ENCODE assay signal across 9 cellular contexts in genomic region chr2:64876137-64876647, GRCh38.
A peak's percentile ranks its signal among the peaks of the same experiment; 100 is the strongest.
DNase-seq lines count a peak whose midpoint lies in the region; ATAC-seq and TF ChIP-seq lines count a peak whose summit lies in the region.
"Had no signal": no experiment of that assay in that cellular context is flagged by ENCODE, and none has a peak within 500 bp of the region (broad histone marks: within the 10 kb centered on the region; RNA-seq: fewer than 3 reads in every experiment).

No MANE protein-coding gene starts in this region.

- no peak for TF ChIP-seq POLR2A in spleen (IDR thresholded peaks at IDR 0.05)

- H3K9me3 Mint-ChIP-seq in progenitor cell of endocrine pancreas (ENCODE audit: low read depth) = no peaks in the 10 kb centered on the region

- no peak overlapping the region for H2AFZ ChIP-seq in OCI-LY7 (ENCODE audit: low read length)

- no peaks in the 10 kb centered on the region for H3K27me3 ChIP-seq in RWPE2 (ENCODE audit: insufficient read depth, poor library complexity, severe bottlenecking)
- no peaks in the 10 kb centered on the region for H3K27me3 ChIP-seq in spleen (replicated peaks in 1 of 7)

- peaks cover 7% of the 10 kb centered on the region for H3K4me1 Mint-ChIP-seq in progenitor cell of endocrine pancreas (ENCODE audit: low read depth)

- no peak overlapping the region for H3K4me2 ChIP-seq in OCI-LY7 (ENCODE audit: low read length)

- H4K20me1 ChIP-seq in OCI-LY7 (ENCODE audit: insufficient read depth, low read length) = no peaks in the 10 kb centered on the region

- WGBS in spleen, 5 donors = 50 to 78% (median 66%) methylated on average over 3 of the region's 3 CpGs

- H3K4me3 ChIP-seq in RWPE2 (ENCODE audit: severe bottlenecking) (no peak overlapping the region), fibroblast of villous mesenchyme (ENCODE audit: low read depth, low read length) (no peak overlapping the region), spleen (no peak overlapping the region), OCI-LY7 (ENCODE audit: low read depth, low read length, poor library complexity, severe bottlenecking) (no peak overlapping the region)

- BruUV-seq in OCI-LY7 (replicated peaks; lab: Mats Ljungman, UMichigan) = no TSS peak

- intact Hi-C loops in spleen (cut with DNase I; ENCODE audit: low total_unique reads) = no loop called here
- intact Hi-C loops in OCI-LY7 (cut with micrococcal nuclease; ENCODE audit: unreplicated experiment) = no loop called here

- no peaks in the 10 kb centered on the region for H3K79me2 ChIP-seq in OCI-LY7 (ENCODE audit: insufficient read depth, low read depth, low read length)

- H3K9me3 ChIP-seq in RWPE2 (ENCODE audit: severe bottlenecking) (no peaks in the 10 kb centered on the region), spleen (no peaks in the 10 kb centered on the region), OCI-LY7 (ENCODE audit: low read length) (no peaks in the 10 kb centered on the region)

- peak overlapping the region; percentile 17 for H3K27ac Mint-ChIP-seq in progenitor cell of endocrine pancreas

- TF ChIP-seq CTCF in RWPE2 (IDR thresholded peaks at IDR 0.05; ENCODE audit: poor library complexity, severe bottlenecking) (no peak), fibroblast of villous mesenchyme (IDR thresholded peaks at IDR 0.05; ENCODE audit: insufficient read depth, low read depth, low read length) (no peak), progenitor cell of endocrine pancreas (IDR thresholded peaks at IDR 0.05; ENCODE audit: unreplicated experiment) (no peak), spleen (IDR thresholded peaks at IDR 0.05 in 8 of 11, conservative IDR thresholded peaks at IDR 0.05 in 3 of 11) (no peak), OCI-LY7 (conservative IDR thresholded peaks at IDR 0.05; ENCODE audit: low read length) (no peak)

- ATAC-seq in RWPE2 (ENCODE audit: low read depth) = peak; percentile 97
- ATAC-seq in stimulated activated naive CD8-positive, alpha-beta T cell treated with anti-CD3 and anti-CD28 coated beads, Interleukin-15, Interleukin-2, amounts not matched to agents 100 U/mL and 50 U/mL, for 24 hours = no peak

- no peaks in the 10 kb centered on the region for H3K9me2 ChIP-seq in OCI-LY7 (ENCODE audit: insufficient read depth, low read length)

- H3K27me3 Mint-ChIP-seq in progenitor cell of endocrine pancreas = peaks cover 3% of the 10 kb centered on the region

- H3K36me3 Mint-ChIP-seq in progenitor cell of endocrine pancreas (ENCODE audit: insufficient read depth) = no peaks in the 10 kb centered on the region

- DNase-seq in H4 (ENCODE audit: low spot score) (peak; percentile 84), RWPE2 (ENCODE audit: low spot score) (peak; percentile 78), fibroblast of villous mesenchyme (ENCODE audit: low read depth) (peak; percentile 71), progenitor cell of endocrine pancreas (ENCODE audit: low spot score, unreplicated experiment) (no peak), spleen (no peak), OCI-LY7 (ENCODE audit: low spot score) (no peak), ureter (ENCODE audit: low spot score) (no peak)
- no peak for DNase-seq in stimulated activated naive CD8-positive, alpha-beta T cell treated with anti-CD3 and anti-CD28 coated beads, Interleukin-15, Interleukin-2, amounts not matched to agents 100 U/mL and 50 U/mL, for 24 hours
- DNase-seq: NCI-H2081 treated with DMSO at 0.1 percent for 48 hours had no signal

- CTCF ChIA-PET in OCI-LY7 (lab: Charles Lee; ENCODE audit: unreplicated experiment) = no interaction called here

- POLR2A ChIA-PET in OCI-LY7 (lab: Charles Lee) = interaction anchor here (1.9 kb wide), 1 partner anchor 38 kb away, joined by 4 read pairs; no protein-coding TSS in a partner anchor

- peaks cover 25% of the 10 kb centered on the region for H3K4me1 ChIP-seq in RWPE2 (ENCODE audit: insufficient read depth, poor library complexity, severe bottlenecking)
- peaks cover 0 to 17% (median 9%) of the 10 kb centered on the region in 6 donors for H3K4me1 ChIP-seq in spleen
- H3K4me1 ChIP-seq in OCI-LY7 (ENCODE audit: insufficient read depth, low read length, poor library complexity, severe bottlenecking) = peaks cover 9% of the 10 kb centered on the region

- no peak overlapping the region for H3K4me3 Mint-ChIP-seq in progenitor cell of endocrine pancreas (ENCODE audit: low read depth)

- H3K27ac ChIP-seq in RWPE2 (ENCODE audit: poor library complexity, severe bottlenecking) (peak overlapping the region; percentile 68), spleen (no peak overlapping the region), OCI-LY7 (ENCODE audit: low read depth, low read length, poor library complexity, severe bottlenecking) (no peak overlapping the region)

- H3K36me3 ChIP-seq in RWPE2 (ENCODE audit: low read depth) (no peaks in the 10 kb centered on the region), spleen (no peaks in the 10 kb centered on the region), OCI-LY7 (ENCODE audit: insufficient read depth, low read length) (no peaks in the 10 kb centered on the region)

Comparison
In these comparisons a context has a peak if more than half of its experiments do, and no peak if none do; other contexts are left out.
1. DNase-seq: peak in H4 (single experiment), RWPE2 (single experiment) and fibroblast of villous mesenchyme (single experiment); none in progenitor cell of endocrine pancreas (single experiment), spleen (single experiment), stimulated activated naive CD8-positive, alpha-beta T cell treated with anti-CD3 and anti-CD28 coated beads, Interleukin-15, Interleukin-2, amounts not matched to agents 100 U/mL and 50 U/mL, for 24 hours (single experiment), OCI-LY7 (single experiment) and ureter (single experiment).